In genomic region chr6:134090098-134090497, GRCh38 we compare ENCODE assay signal across 2 cellular contexts.
TF ChIP-seq lines count a peak whose summit lies in the region.

No MANE protein-coding gene starts in this region.

TF ChIP-seq in K562, 482 proteins besides CTCF, POLR2A, EP300 and RAD21:
- TF ChIP-seq ZNF766 (CRISPR knock-in tag; conservative IDR thresholded peaks at IDR 0.05) (0 out of 2 replicates have a peak, but pooled peaks have one; percentile 49), CC2D1A (IDR thresholded peaks at IDR 0.05) (peak; percentile 59), CHD2 (IDR thresholded peaks at IDR 0.05; ENCODE audit: low read depth, low read length) (peak; percentile 63; the same call in 1 of the 2 replicates)

TF ChIP-seq in HepG2, 621 proteins besides CTCF, POLR2A, EP300 and RAD21:
- TF ChIP-seq CHD2 (IDR thresholded peaks at IDR 0.05; ENCODE audit: low read depth, low read length): peak; percentile 39; the same call in 1 of the 2 replicates
